ENCODE assay signal across 8 cellular contexts in the genomic region with DNA sequence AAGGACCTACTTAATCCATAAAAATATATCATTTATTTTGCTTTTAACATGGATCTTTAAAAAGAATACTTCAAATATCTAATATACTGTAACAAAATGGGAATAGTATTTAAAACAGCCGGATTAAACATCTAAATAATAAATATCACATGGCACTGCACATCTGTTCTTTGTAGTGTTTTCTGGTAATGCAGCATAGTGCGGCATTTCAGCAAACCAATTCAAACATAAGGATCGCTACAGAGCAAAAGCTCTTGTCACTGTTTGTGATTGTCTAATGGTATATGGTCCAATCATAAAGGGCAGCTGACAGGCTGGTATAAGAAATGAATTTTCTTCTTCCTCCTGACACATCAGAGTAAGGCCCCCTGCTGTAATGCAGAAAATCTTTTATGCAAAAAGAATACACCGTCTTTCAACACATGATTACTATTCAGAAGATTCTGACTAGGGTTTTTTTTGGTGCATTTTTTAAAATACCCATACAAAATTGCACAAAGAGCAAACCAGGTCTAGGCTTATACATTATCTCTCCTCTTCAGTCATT. TPM values are rescaled to one million over a fixed set of nuclear protein-coding genes. Genes with fewer than 3 reads are reported as not detected.
"Had no signal": no experiment of that assay in that cellular context is flagged by ENCODE, and none has a peak within 500 bp of the region (broad histone marks: within the 10 kb centered on the region; RNA-seq: fewer than 3 reads in every experiment).

No MANE protein-coding gene starts in this region.

- ATAC-seq: HepG2, K562 had no signal

- DNase-seq: IMR-90, KBM-7, KG1 had no signal

- H3K27ac ChIP-seq: HL-60 had no signal

- H3K4me3 ChIP-seq: K562 had no signal

RNA-seq across cellular contexts. Expression of gene POU3F2, which starts 40.0 kb away (rescaled TPM):
- total RNA-seq: HepG2, HT-29, IMR-90 had no signal
- polyA plus RNA-seq: HepG2, IgD-negative memory B cell, IMR-90 had no signal
